In the genomic region with DNA sequence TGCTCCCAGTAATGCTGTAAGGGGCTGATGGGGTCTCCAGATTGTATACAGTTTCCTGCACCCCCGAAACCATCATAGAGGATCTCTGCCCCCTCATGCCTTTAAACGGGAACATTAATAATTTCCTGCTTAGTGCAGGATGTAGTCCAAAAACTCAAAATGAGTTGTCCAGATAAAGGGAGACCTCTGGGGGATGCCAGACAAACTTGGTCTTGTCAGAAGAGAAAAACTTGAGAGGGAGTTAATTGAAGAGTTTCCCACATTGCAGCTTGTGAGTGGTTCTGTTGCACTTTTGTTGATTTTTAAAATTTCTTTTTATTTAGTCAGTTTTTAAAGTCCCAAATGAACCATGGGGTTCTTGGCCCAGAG, we compare ENCODE assay signal across 20 cellular contexts.
DNase-seq lines count a peak whose midpoint lies in the region; TF ChIP-seq lines count a peak whose summit lies in the region.
"Had no signal": no experiment of that assay in that cellular context is flagged by ENCODE, and none has a peak within 500 bp of the region (broad histone marks: within the 10 kb centered on the region; RNA-seq: fewer than 3 reads in every experiment).

No MANE protein-coding gene starts in this region.

- no peaks in the 10 kb centered on the region for H3K27me3 ChIP-seq in cardiac muscle cell
- H3K27me3 ChIP-seq: colonic mucosa, neural progenitor cell, vagina had no signal

- DNase-seq in LHCN-M2 (ENCODE audit: low read depth), result peak; percentile 33
- peak; percentile 10 for DNase-seq in astrocyte of the hippocampus (ENCODE audit: low read depth, low spot score)
- peak in 1 of 2 donors; percentile 53 for DNase-seq in cardiac muscle cell (ENCODE audit: low read depth in 1 of 2, low spot score in 1 of 2)
- no peak for DNase-seq in substantia nigra (lab: John Stamatoyannopoulos, UW)
- DNase-seq in NOMO-1 treated with DMSO at 0.1 percent for 48 hours (lab: John Stamatoyannopoulos, UW; ENCODE audit: unreplicated experiment), result no peak
- no peak for DNase-seq in activated CD4-positive, alpha-beta T cell treated with anti-CD3 and anti-CD28 coated beads, Interleukin-2, amount 50 U/mL, for 1 hour
- DNase-seq in iPS-NIHi11 (ENCODE audit: low spot score), result no peak
- DNase-seq: activated CD4-positive, alpha-beta T cell treated with anti-CD3 and anti-CD28 coated beads, Interleukin-2, amount 10 ng/mL, durations not matched to agents 24 days and 14 days; activated CD8-positive, alpha-beta memory T cell treated with anti-CD3 and anti-CD28 coated beads, Interleukin-2, amount 10 ng/mL, durations not matched to agents 7 days and 5 days; activated naive CD4-positive, alpha-beta T cell treated with anti-CD3 and anti-CD28 coated beads, Interleukin-2, amount 50 U/mL, for 16 hours; colonic mucosa; DMS79; endodermal cell; hippocampal formation; lower lobe of right lung; NCI-H2081 treated with DMSO at 0.1 percent for 48 hours had no signal

- no peaks in the 10 kb centered on the region for H3K4me1 ChIP-seq in cardiac muscle cell (ENCODE audit: low read depth)
- H3K4me1 ChIP-seq: colonic mucosa had no signal

- H3K9me3 ChIP-seq in cardiac muscle cell (ENCODE audit: low read depth), result no peaks in the 10 kb centered on the region
- H3K9me3 ChIP-seq: colonic mucosa, lower lobe of right lung, vagina had no signal

- no peaks in the 10 kb centered on the region for H3K36me3 ChIP-seq in cardiac muscle cell
- H3K36me3 ChIP-seq: colonic mucosa, lower lobe of right lung, neural progenitor cell, vagina had no signal

- H3K4me3 ChIP-seq in cardiac muscle cell, result no peak overlapping the region
- H3K4me3 ChIP-seq: colonic mucosa, GM12878, lower lobe of right lung, neural progenitor cell, vagina had no signal

- H3K27ac ChIP-seq in cardiac muscle cell (no peak overlapping the region), substantia nigra (ENCODE audit: low read depth, low read length, poor library complexity, severe bottlenecking) (peak overlapping the region; percentile 73)
- H3K27ac ChIP-seq: colonic mucosa, lower lobe of right lung, neural progenitor cell, VCaP had no signal

- TF ChIP-seq CTCF in cardiac muscle cell (IDR thresholded peaks at IDR 0.05; ENCODE audit: low read depth, low read length), result peak; percentile 13

Comparison
In these comparisons a context has a peak if more than half of its experiments do, and no peak if none do; other contexts are left out.
1. DNase-seq: peak in LHCN-M2 (single experiment) and astrocyte of the hippocampus (single experiment); none in substantia nigra (0 of 49), NOMO-1 treated with DMSO at 0.1 percent for 48 hours (single experiment), activated CD4-positive, alpha-beta T cell treated with anti-CD3 and anti-CD28 coated beads, Interleukin-2, amount 50 U/mL, for 1 hour (single experiment) and iPS-NIHi11 (single experiment).